In the genomic region with DNA sequence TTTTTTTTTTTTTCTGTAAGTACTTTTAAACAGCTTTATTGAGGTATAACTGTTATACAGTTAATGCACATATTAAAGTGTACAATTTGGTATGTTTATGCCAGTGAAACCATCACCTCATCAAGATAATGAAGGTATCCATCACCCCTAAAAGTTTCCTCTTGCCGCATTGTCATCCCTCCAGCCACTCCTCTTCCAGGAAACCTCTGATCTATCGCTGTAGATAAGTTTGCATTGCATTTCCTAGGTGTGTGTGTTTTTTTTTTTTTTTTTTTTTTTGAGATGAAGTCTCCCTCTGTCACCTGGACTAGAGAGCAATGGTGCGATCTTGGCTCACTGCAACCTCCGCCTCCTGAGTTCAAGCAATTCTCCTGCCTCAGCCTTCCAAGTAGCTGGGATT, we compare ENCODE assay signal across 1 cellular context.
TF ChIP-seq lines count a peak whose summit lies in the region.

No MANE protein-coding gene starts in this region.

TF ChIP-seq in K562, 482 proteins besides CTCF, POLR2A, EP300 and RAD21 (continues in another document):
- TF ChIP-seq NCOA4 (IDR thresholded peaks at IDR 0.05; ENCODE audit: partially characterized antibody) (no peak), JUND (IDR thresholded peaks at IDR 0.05; ENCODE audit: borderline replicate concordance, low read depth, low read length) (0 out of 2 replicates have a peak, but pooled peaks have one; percentile 10), JUND (tag; IDR thresholded peaks at IDR 0.05; ENCODE audit: borderline replicate concordance, low read depth, low read length) (no peak; the same call in 2 of the 3 replicates), TAF9B (IDR thresholded peaks at IDR 0.05; ENCODE audit: partially characterized antibody) (no peak), CHD4 (IDR thresholded peaks at IDR 0.05; ENCODE audit: insufficient read depth, insufficient replicate concordance, low read depth, low read length, poor library complexity, severe bottlenecking) (no peak), ZNF384 (IDR thresholded peaks at IDR 0.05; ENCODE audit: low read depth, low read length) (peak; percentile 51; the same call in 1 of the 2 replicates), ZNF583 (CRISPR knock-in tag; IDR thresholded peaks at IDR 0.05) (no peak), SLC30A9 (CRISPR knock-in tag; IDR thresholded peaks at IDR 0.05) (no peak), ZNF217 (CRISPR knock-in tag; IDR thresholded peaks at IDR 0.05) (no peak), ZNF766 (CRISPR knock-in tag; conservative IDR thresholded peaks at IDR 0.05) (peak; percentile 94), POLR2B (IDR thresholded peaks at IDR 0.05; ENCODE audit: low read depth, partially characterized antibody) (no peak), MBD2 (IDR thresholded peaks at IDR 0.05; ENCODE audit: borderline replicate concordance, low read depth) (no peak), RAD51 (IDR thresholded peaks at IDR 0.05; ENCODE audit: borderline replicate concordance, low read depth) (no peak), NFE2 (IDR thresholded peaks at IDR 0.05; ENCODE audit: low read depth) (no peak), ZNF764 (CRISPR knock-in tag; IDR thresholded peaks at IDR 0.05; ENCODE audit: low read depth) (no peak), TEAD2 (tag; IDR thresholded peaks at IDR 0.05) (no peak), CTBP1 (IDR thresholded peaks at IDR 0.05; ENCODE audit: borderline replicate concordance) (peak; percentile 34; the same call in 1 of the 2 replicates), CBX5 (IDR thresholded peaks at IDR 0.05; ENCODE audit: borderline replicate concordance, low read depth) (no peak), CBFB (CRISPR knock-in tag; IDR thresholded peaks at IDR 0.05) (no peak), RFX7 (CRISPR knock-in tag; IDR thresholded peaks at IDR 0.05) (no peak), ZNF586 (CRISPR knock-in tag; conservative IDR thresholded peaks at IDR 0.05) (no peak), YY1 (IDR thresholded peaks at IDR 0.05; ENCODE audit: borderline replicate concordance in 1 of 3, control insufficient read depth in 1 of 3, extremely low read depth in 1 of 3, insufficient read depth in 3 of 3, insufficient read length in 1 of 3, insufficient replicate concordance in 2 of 3, low read depth in 1 of 3, low read length in 2 of 3) (no peak), NR3C1 (CRISPR knock-in tag; IDR thresholded peaks at IDR 0.05) (no peak), KDM1A (IDR thresholded peaks at IDR 0.05) (no peak), ZNF644 (tag; IDR thresholded peaks at IDR 0.05; ENCODE audit: low read depth) (no peak), ARID1B (IDR thresholded peaks at IDR 0.05) (peak; percentile 33; the same call in 1 of the 2 replicates), HNRNPH1 (optimal IDR thresholded peaks at IDR 0.05; ENCODE audit: low read depth, low read length) (no peak), ZSCAN29 (IDR thresholded peaks at IDR 0.05) (no peak), SOX6 (IDR thresholded peaks at IDR 0.05) (peak; percentile 69), ZEB2 (IDR thresholded peaks at IDR 0.05) (peak; percentile 41; the same call in 1 of the 2 replicates), ZNF23 (CRISPR knock-in tag; IDR thresholded peaks at IDR 0.05) (no peak), ZNF76 (CRISPR knock-in tag; IDR thresholded peaks at IDR 0.05; ENCODE audit: borderline replicate concordance) (no peak), SIN3A (IDR thresholded peaks at IDR 0.05; ENCODE audit: borderline replicate concordance in 2 of 2, control insufficient read depth in 1 of 2, low read depth in 2 of 2, low read length in 2 of 2) (no peak), NR2C2 (CRISPR knock-in tag; IDR thresholded peaks at IDR 0.05) (no peak), NR2C2 (tag; IDR thresholded peaks at IDR 0.05) (no peak), ZBTB17 (CRISPR knock-in tag; IDR thresholded peaks at IDR 0.05) (no peak), CAMTA2 (CRISPR knock-in tag; conservative IDR thresholded peaks at IDR 0.05) (no peak)
- TF ChIP-seq, protein P1, sequence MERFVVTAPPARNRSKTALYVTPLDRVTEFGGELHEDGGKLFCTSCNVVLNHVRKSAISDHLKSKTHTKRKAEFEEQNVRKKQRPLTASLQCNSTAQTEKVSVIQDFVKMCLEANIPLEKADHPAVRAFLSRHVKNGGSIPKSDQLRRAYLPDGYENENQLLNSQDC (CRISPR knock-in tag; IDR thresholded peaks at IDR 0.05), result no peak
- TF ChIP-seq, protein P2, sequence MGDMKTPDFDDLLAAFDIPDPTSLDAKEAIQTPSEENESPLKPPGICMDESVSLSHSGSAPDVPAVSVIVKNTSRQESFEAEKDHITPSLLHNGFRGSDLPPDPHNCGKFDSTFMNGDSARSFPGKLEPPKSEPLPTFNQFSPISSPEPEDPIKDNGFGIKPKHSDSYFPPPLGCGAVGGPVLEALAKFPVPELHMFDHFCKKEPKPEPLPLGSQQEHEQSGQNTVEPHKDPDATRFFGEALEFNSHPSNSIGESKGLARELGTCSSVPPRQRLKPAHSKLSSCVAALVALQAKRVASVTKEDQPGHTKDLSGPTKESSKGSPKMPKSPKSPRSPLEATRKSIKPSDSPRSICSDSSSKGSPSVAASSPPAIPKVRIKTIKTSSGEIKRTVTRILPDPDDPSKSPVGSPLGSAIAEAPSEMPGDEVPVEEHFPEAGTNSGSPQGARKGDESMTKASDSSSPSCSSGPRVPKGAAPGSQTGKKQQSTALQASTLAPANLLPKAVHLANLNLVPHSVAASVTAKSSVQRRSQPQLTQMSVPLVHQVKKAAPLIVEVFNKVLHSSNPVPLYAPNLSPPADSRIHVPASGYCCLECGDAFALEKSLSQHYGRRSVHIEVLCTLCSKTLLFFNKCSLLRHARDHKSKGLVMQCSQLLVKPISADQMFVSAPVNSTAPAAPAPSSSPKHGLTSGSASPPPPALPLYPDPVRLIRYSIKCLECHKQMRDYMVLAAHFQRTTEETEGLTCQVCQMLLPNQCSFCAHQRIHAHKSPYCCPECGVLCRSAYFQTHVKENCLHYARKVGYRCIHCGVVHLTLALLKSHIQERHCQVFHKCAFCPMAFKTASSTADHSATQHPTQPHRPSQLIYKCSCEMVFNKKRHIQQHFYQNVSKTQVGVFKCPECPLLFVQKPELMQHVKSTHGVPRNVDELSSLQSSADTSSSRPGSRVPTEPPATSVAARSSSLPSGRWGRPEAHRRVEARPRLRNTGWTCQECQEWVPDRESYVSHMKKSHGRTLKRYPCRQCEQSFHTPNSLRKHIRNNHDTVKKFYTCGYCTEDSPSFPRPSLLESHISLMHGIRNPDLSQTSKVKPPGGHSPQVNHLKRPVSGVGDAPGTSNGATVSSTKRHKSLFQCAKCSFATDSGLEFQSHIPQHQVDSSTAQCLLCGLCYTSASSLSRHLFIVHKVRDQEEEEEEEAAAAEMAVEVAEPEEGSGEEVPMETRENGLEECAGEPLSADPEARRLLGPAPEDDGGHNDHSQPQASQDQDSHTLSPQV (IDR thresholded peaks at IDR 0.05), result no peak
- TF ChIP-seq, protein P3, sequence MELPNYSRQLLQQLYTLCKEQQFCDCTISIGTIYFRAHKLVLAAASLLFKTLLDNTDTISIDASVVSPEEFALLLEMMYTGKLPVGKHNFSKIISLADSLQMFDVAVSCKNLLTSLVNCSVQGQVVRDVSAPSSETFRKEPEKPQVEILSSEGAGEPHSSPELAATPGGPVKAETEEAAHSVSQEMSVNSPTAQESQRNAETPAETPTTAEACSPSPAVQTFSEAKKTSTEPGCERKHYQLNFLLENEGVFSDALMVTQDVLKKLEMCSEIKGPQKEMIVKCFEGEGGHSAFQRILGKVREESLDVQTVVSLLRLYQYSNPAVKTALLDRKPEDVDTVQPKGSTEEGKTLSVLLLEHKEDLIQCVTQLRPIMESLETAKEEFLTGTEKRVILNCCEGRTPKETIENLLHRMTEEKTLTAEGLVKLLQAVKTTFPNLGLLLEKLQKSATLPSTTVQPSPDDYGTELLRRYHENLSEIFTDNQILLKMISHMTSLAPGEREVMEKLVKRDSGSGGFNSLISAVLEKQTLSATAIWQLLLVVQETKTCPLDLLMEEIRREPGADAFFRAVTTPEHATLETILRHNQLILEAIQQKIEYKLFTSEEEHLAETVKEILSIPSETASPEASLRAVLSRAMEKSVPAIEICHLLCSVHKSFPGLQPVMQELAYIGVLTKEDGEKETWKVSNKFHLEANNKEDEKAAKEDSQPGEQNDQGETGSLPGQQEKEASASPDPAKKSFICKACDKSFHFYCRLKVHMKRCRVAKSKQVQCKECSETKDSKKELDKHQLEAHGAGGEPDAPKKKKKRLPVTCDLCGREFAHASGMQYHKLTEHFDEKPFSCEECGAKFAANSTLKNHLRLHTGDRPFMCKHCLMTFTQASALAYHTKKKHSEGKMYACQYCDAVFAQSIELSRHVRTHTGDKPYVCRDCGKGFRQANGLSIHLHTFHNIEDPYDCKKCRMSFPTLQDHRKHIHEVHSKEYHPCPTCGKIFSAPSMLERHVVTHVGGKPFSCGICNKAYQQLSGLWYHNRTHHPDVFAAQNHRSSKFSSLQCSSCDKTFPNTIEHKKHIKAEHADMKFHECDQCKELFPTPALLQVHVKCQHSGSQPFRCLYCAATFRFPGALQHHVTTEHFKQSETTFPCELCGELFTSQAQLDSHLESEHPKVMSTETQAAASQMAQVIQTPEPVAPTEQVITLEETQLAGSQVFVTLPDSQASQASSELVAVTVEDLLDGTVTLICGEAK (IDR thresholded peaks at IDR 0.05), result 0 out of 2 replicates have a peak, but pooled peaks have one; percentile 53
- TF ChIP-seq, protein P3 (CRISPR knock-in tag; IDR thresholded peaks at IDR 0.05), result no peak
- TF ChIP-seq, protein P4, sequence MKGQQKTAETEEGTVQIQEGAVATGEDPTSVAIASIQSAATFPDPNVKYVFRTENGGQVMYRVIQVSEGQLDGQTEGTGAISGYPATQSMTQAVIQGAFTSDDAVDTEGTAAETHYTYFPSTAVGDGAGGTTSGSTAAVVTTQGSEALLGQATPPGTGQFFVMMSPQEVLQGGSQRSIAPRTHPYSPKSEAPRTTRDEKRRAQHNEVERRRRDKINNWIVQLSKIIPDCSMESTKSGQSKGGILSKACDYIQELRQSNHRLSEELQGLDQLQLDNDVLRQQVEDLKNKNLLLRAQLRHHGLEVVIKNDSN (CRISPR knock-in tag; IDR thresholded peaks at IDR 0.05), result no peak
- TF ChIP-seq, protein P5, sequence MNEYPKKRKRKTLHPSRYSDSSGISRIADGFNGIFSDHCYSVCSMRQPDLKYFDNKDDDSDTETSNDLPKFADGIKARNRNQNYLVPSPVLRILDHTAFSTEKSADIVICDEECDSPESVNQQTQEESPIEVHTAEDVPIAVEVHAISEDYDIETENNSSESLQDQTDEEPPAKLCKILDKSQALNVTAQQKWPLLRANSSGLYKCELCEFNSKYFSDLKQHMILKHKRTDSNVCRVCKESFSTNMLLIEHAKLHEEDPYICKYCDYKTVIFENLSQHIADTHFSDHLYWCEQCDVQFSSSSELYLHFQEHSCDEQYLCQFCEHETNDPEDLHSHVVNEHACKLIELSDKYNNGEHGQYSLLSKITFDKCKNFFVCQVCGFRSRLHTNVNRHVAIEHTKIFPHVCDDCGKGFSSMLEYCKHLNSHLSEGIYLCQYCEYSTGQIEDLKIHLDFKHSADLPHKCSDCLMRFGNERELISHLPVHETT (CRISPR knock-in tag; conservative IDR thresholded peaks at IDR 0.05 in 1 of 2, IDR thresholded peaks at IDR 0.05 in 1 of 2), result no peak
- TF ChIP-seq, protein P6, sequence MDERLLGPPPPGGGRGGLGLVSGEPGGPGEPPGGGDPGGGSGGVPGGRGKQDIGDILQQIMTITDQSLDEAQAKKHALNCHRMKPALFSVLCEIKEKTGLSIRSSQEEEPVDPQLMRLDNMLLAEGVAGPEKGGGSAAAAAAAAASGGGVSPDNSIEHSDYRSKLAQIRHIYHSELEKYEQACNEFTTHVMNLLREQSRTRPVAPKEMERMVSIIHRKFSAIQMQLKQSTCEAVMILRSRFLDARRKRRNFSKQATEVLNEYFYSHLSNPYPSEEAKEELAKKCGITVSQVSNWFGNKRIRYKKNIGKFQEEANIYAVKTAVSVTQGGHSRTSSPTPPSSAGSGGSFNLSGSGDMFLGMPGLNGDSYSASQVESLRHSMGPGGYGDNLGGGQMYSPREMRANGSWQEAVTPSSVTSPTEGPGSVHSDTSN (CRISPR knock-in tag; IDR thresholded peaks at IDR 0.05; ENCODE audit: low read depth), result no peak
- TF ChIP-seq, protein P6 (tag; conservative IDR thresholded peaks at IDR 0.05; ENCODE audit: low read depth), result 0 out of 2 replicates have a peak, but pooled peaks have one; percentile 8
